ENCODE assay signal across 1 cellular context in genomic region chr2:55050133-55050994, GRCh38.
TF ChIP-seq lines count a peak whose summit lies in the region.

TSS of gene RTN4 (minus strand) at chr2:55050451. CDS start at chr2:55050300, 151 bp downstream.

TF ChIP-seq in HepG2, 621 proteins besides CTCF, POLR2A, EP300 and RAD21 (continued from another document):
- TF ChIP-seq PAXIP1 (CRISPR knock-in tag; conservative IDR thresholded peaks at IDR 0.05) (peak; percentile 70), CBFB (CRISPR knock-in tag; IDR thresholded peaks at IDR 0.05) (peak; percentile 80; the same call in 1 of the 2 replicates), SOX6 (IDR thresholded peaks at IDR 0.05) (no peak), SOX6 (CRISPR knock-in tag; IDR thresholded peaks at IDR 0.05) (peak; percentile 89), TBL1XR1 (IDR thresholded peaks at IDR 0.05; ENCODE audit: borderline replicate concordance, low read length, partially characterized antibody) (no peak), SETDB1 (CRISPR knock-in tag; IDR thresholded peaks at IDR 0.05; ENCODE audit: borderline replicate concordance) (no peak), MNT (IDR thresholded peaks at IDR 0.05) (no peak), MAZ (IDR thresholded peaks at IDR 0.05; ENCODE audit: borderline replicate concordance, low read depth, low read length) (peak; percentile 95), MAZ (CRISPR knock-in tag; IDR thresholded peaks at IDR 0.05; ENCODE audit: low read depth) (peak; percentile 99), ZNF580 (CRISPR knock-in tag; IDR thresholded peaks at IDR 0.05; ENCODE audit: borderline replicate concordance, low read depth) (no peak), ARNT2 (CRISPR knock-in tag; IDR thresholded peaks at IDR 0.05; ENCODE audit: low read depth) (peak; percentile 67), IKZF4 (CRISPR knock-in tag; IDR thresholded peaks at IDR 0.05; ENCODE audit: borderline replicate concordance, low read depth, not compliant biosample characterization) (peak; percentile 34), ZNF670 (CRISPR knock-in tag; IDR thresholded peaks at IDR 0.05; ENCODE audit: borderline replicate concordance) (no peak), MED1 (CRISPR knock-in tag; IDR thresholded peaks at IDR 0.05) (peak; percentile 78), NFKB2 (CRISPR knock-in tag; IDR thresholded peaks at IDR 0.05; ENCODE audit: borderline replicate concordance) (peak; percentile 80; the same call in 1 of the 2 replicates), ZNF724P (CRISPR knock-in tag; IDR thresholded peaks at IDR 0.05; ENCODE audit: borderline replicate concordance) (no peak), RNF2 (conservative IDR thresholded peaks at IDR 0.05; ENCODE audit: low read depth) (no peak), ZNF362 (CRISPR knock-in tag; IDR thresholded peaks at IDR 0.05; ENCODE audit: borderline replicate concordance) (peak; percentile 22; the same call in 1 of the 2 replicates), ZNF576 (CRISPR knock-in tag; IDR thresholded peaks at IDR 0.05) (no peak), BORCS8-MEF2B (CRISPR knock-in tag; IDR thresholded peaks at IDR 0.05) (peak; percentile 90; the same call in 1 of the 2 replicates), NR2F2 (IDR thresholded peaks at IDR 0.05; ENCODE audit: borderline replicate concordance, low read depth) (no peak), HDAC1 (CRISPR knock-in tag; IDR thresholded peaks at IDR 0.05) (peak; percentile 75), CENPT (CRISPR knock-in tag; IDR thresholded peaks at IDR 0.05; ENCODE audit: low read depth) (no peak), ZNF609 (CRISPR knock-in tag; IDR thresholded peaks at IDR 0.05; ENCODE audit: borderline replicate concordance) (peak; percentile 77), THAP8 (CRISPR knock-in tag; IDR thresholded peaks at IDR 0.05; ENCODE audit: borderline replicate concordance) (no peak), MED8 (CRISPR knock-in tag; IDR thresholded peaks at IDR 0.05; ENCODE audit: insufficient replicate concordance) (peak; percentile 48), FOXC1 (CRISPR knock-in tag; IDR thresholded peaks at IDR 0.05; ENCODE audit: borderline replicate concordance) (peak; percentile 93; the same call in 1 of the 2 replicates), SKI (IDR thresholded peaks at IDR 0.05; ENCODE audit: partially characterized antibody) (peak; percentile 54), NR3C1 (CRISPR knock-in tag; IDR thresholded peaks at IDR 0.05) (no peak), ZSCAN25 (CRISPR knock-in tag; IDR thresholded peaks at IDR 0.05) (0 out of 2 replicates have a peak, but pooled peaks have one; percentile 68), HINFP (CRISPR knock-in tag; IDR thresholded peaks at IDR 0.05; ENCODE audit: low read depth) (peak; percentile 83), SMYD3 (CRISPR knock-in tag; IDR thresholded peaks at IDR 0.05) (0 out of 2 replicates have a peak, but pooled peaks have one; percentile 51), TFAP4 (IDR thresholded peaks at IDR 0.05; ENCODE audit: borderline replicate concordance, low read depth) (peak; percentile 84; the same call in 1 of the 2 replicates), TERF1 (CRISPR knock-in tag; IDR thresholded peaks at IDR 0.05) (no peak), SNAPC2 (CRISPR knock-in tag; IDR thresholded peaks at IDR 0.05) (peak; percentile 69), XBP1 (CRISPR knock-in tag; IDR thresholded peaks at IDR 0.05) (no peak), NR2C2 (CRISPR knock-in tag; IDR thresholded peaks at IDR 0.05; ENCODE audit: borderline replicate concordance) (no peak)
